In the genomic region with DNA sequence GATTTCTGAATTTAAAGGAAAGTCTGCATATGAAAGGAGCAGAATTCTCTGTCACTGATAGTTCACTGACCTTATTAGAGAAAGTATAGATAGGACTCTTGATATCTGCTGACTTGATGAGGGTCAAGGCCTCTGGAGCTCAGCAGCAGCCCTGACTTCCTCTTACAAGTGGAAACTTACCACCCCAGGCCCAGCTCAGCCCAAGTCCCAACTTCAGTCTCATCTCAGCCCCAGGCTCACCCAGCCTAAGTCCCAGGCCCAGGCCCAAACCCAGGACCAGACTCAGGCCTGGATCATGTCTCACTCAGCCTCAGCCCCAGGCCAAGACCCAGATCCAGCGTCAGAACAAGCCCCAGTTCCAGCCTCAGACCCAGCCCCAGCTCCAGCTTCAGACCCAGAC, we compare ENCODE assay signal across 2 cellular contexts. TPM values are rescaled to one million over a fixed set of nuclear protein-coding genes. Genes with fewer than 3 reads are reported as not detected.
"Had no signal": no experiment of that assay in that cellular context is flagged by ENCODE, and none has a peak within 500 bp of the region (broad histone marks: within the 10 kb centered on the region; RNA-seq: fewer than 3 reads in every experiment).

No MANE protein-coding gene starts in this region.

RNA-seq across cellular contexts. Expression of a gene that starts 24.7 kb away (rescaled TPM):
- total RNA-seq: mammary epithelial cell had no signal
- polyA plus RNA-seq: keratinocyte, mammary epithelial cell had no signal
